In the genomic region with DNA sequence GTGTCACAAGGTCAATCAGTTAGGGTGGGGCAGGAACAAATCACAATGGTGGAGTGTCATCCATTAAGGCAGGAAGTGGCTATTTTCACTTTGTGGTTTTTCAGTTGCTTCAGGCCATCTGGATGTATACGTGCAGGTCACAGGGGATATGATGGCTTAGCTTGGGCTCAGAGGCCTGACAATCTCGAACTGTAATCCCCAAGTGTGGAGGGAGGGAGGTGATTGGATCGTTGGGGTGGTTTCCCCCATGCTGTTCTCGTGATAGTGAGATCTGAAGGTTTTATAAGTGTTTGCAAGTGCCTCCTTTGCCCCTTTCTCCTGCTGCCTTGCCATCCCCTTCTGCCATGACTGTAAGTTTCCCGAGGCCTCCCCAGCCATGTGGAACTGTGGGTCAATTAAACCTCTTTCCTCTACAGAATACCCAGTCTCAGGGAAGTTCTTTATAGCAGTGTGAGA, we compare ENCODE assay signal across 9 cellular contexts. TPM values are rescaled to one million over a fixed set of nuclear protein-coding genes. Genes with fewer than 3 reads are reported as not detected.
DNase-seq lines count a peak whose midpoint lies in the region; ATAC-seq and TF ChIP-seq lines count a peak whose summit lies in the region.
"Had no signal": no experiment of that assay in that cellular context is flagged by ENCODE, and none has a peak within 500 bp of the region (broad histone marks: within the 10 kb centered on the region; RNA-seq: fewer than 3 reads in every experiment).

No MANE protein-coding gene starts in this region.

- peaks cover 14% of the 10 kb centered on the region for H3K36me3 Mint-ChIP-seq in activated naive CD8-positive, alpha-beta T cell treated with anti-CD3 and anti-CD28 coated beads, Interleukin-2, amount 10 ng/mL, durations not matched to agents 7 days and 5 days
- H3K36me3 Mint-ChIP-seq in CD8-positive, alpha-beta T cell: peaks cover 14% of the 10 kb centered on the region

- H3K4me3 ChIP-seq in CD8-positive, alpha-beta T cell (ENCODE audit: low read depth, low read length): no peak overlapping the region
- H3K4me3 ChIP-seq: HAP-1 had no signal

- peak; percentile 49 for DNase-seq in ELR (ENCODE audit: low read depth)
- no peak for DNase-seq in activated naive CD8-positive, alpha-beta T cell treated with anti-CD3 and anti-CD28 coated beads, Interleukin-2, amount 10 ng/mL, durations not matched to agents 7 days and 5 days
- DNase-seq in CD8-positive, alpha-beta T cell: no peak
- DNase-seq in stimulated activated CD8-positive, alpha-beta memory T cell treated with anti-CD3 and anti-CD28 coated beads, Interleukin-4, amount 100 ng/mL, for 48 hours: no peak
- no peak for DNase-seq in stimulated activated CD4-positive, alpha-beta T cell treated with anti-CD3 and anti-CD28 coated beads, Interleukin-1b, Interleukin-23, amount 100 ng/mL, for 48 hours
- no peak for DNase-seq in activated T-cell treated with anti-CD3 and anti-CD28 coated beads for 4 hours

- H3K27ac ChIP-seq in CD8-positive, alpha-beta T cell (ENCODE audit: low read depth, low read length): no peak overlapping the region

- no peaks in the 10 kb centered on the region for H3K9me3 ChIP-seq in CD8-positive, alpha-beta T cell (ENCODE audit: low read length)
- H3K9me3 ChIP-seq: HAP-1 had no signal

- ATAC-seq in GM21367 (IDR thresholded peaks at IDR 0.05; ENCODE audit: unreplicated experiment) (peak; percentile 50), HG03469 (IDR thresholded peaks at IDR 0.05; ENCODE audit: unreplicated experiment) (peak; percentile 33)
- ATAC-seq in activated naive CD8-positive, alpha-beta T cell treated with anti-CD3 and anti-CD28 coated beads, Interleukin-2, amount 10 ng/mL, durations not matched to agents 7 days and 5 days (ENCODE audit: low read depth): no peak
- no peak for ATAC-seq in CD8-positive, alpha-beta T cell

- CTCF ChIA-PET in CD8-positive, alpha-beta T cell (lab: Charles Lee): no interaction called here

- no peak for TF ChIP-seq CTCF in CD8-positive, alpha-beta T cell (IDR thresholded peaks at IDR 0.05)

- H3K9me3 Mint-ChIP-seq in activated naive CD8-positive, alpha-beta T cell treated with anti-CD3 and anti-CD28 coated beads, Interleukin-2, amount 10 ng/mL, durations not matched to agents 7 days and 5 days: no peaks in the 10 kb centered on the region
- no peaks in the 10 kb centered on the region for H3K9me3 Mint-ChIP-seq in CD8-positive, alpha-beta T cell

- no peaks in the 10 kb centered on the region for H3K36me3 ChIP-seq in CD8-positive, alpha-beta T cell (ENCODE audit: insufficient read depth, low read length)
- H3K36me3 ChIP-seq: HAP-1 had no signal

- H3K27me3 ChIP-seq in CD8-positive, alpha-beta T cell (ENCODE audit: insufficient read depth, low read length): no peaks in the 10 kb centered on the region

- peak overlapping the region; percentile 78 for H3K27ac Mint-ChIP-seq in activated naive CD8-positive, alpha-beta T cell treated with anti-CD3 and anti-CD28 coated beads, Interleukin-2, amount 10 ng/mL, durations not matched to agents 7 days and 5 days
- H3K27ac Mint-ChIP-seq in CD8-positive, alpha-beta T cell: no peak overlapping the region

- peak overlapping the region; percentile 25 for H3K4me3 Mint-ChIP-seq in activated naive CD8-positive, alpha-beta T cell treated with anti-CD3 and anti-CD28 coated beads, Interleukin-2, amount 10 ng/mL, durations not matched to agents 7 days and 5 days
- H3K4me3 Mint-ChIP-seq in CD8-positive, alpha-beta T cell: no peak overlapping the region

- POLR2A ChIA-PET in activated naive CD8-positive, alpha-beta T cell treated with anti-CD3 and anti-CD28 coated beads, Interleukin-2, amount 10 ng/mL, durations not matched to agents 7 days and 5 days (lab: Charles Lee): no interaction called here
- POLR2A ChIA-PET in CD8-positive, alpha-beta T cell (lab: Charles Lee): no interaction called here

- no peaks in the 10 kb centered on the region for H3K4me1 ChIP-seq in CD8-positive, alpha-beta T cell (ENCODE audit: insufficient read depth, low read length)

- intact Hi-C loops in CD8-positive, alpha-beta T cell (cut with DNase I, micrococcal nuclease): no loop called here

- peaks cover 19% of the 10 kb centered on the region for H3K4me1 Mint-ChIP-seq in activated naive CD8-positive, alpha-beta T cell treated with anti-CD3 and anti-CD28 coated beads, Interleukin-2, amount 10 ng/mL, durations not matched to agents 7 days and 5 days
- peaks cover 28% of the 10 kb centered on the region for H3K4me1 Mint-ChIP-seq in CD8-positive, alpha-beta T cell (ENCODE audit: low read depth)

- no peaks in the 10 kb centered on the region for H3K27me3 Mint-ChIP-seq in activated naive CD8-positive, alpha-beta T cell treated with anti-CD3 and anti-CD28 coated beads, Interleukin-2, amount 10 ng/mL, durations not matched to agents 7 days and 5 days
- no peaks in the 10 kb centered on the region for H3K27me3 Mint-ChIP-seq in CD8-positive, alpha-beta T cell (ENCODE audit: low read depth)

RNA-seq across cellular contexts. Expression of gene STS, which starts 36.7 kb away (rescaled TPM):
- 1 to 10 TPM; 1.1 to 1.4 TPM for total RNA-seq in activated naive CD8-positive, alpha-beta T cell treated with anti-CD3 and anti-CD28 coated beads, Interleukin-2, amount 10 ng/mL, durations not matched to agents 7 days and 5 days
- total RNA-seq in CD8-positive, alpha-beta T cell: under 1 TPM; 0.57 to 0.78 TPM

RNA-seq across cellular contexts. Expression of gene PUDP, which starts 37.1 kb away (rescaled TPM):
- 10 to 100 TPM; 13.3 to 14.6 TPM for total RNA-seq in activated naive CD8-positive, alpha-beta T cell treated with anti-CD3 and anti-CD28 coated beads, Interleukin-2, amount 10 ng/mL, durations not matched to agents 7 days and 5 days
- 1 to 10 TPM; 1.8 to 2.4 TPM for total RNA-seq in CD8-positive, alpha-beta T cell

Comparison
In these comparisons a context has a peak if more than half of its experiments do, and no peak if none do; other contexts are left out.
1. ATAC-seq: peak in GM21367 (single experiment) and HG03469 (single experiment); none in activated naive CD8-positive, alpha-beta T cell treated with anti-CD3 and anti-CD28 coated beads, Interleukin-2, amount 10 ng/mL, durations not matched to agents 7 days and 5 days (single experiment) and CD8-positive, alpha-beta T cell (single experiment).
2. RNA of gene PUDP, which starts 37.1 kb away (total RNA-seq): 13.3 to 14.6 TPM in activated naive CD8-positive, alpha-beta T cell treated with anti-CD3 and anti-CD28 coated beads, Interleukin-2, amount 10 ng/mL, durations not matched to agents 7 days and 5 days; 1.8 to 2.4 TPM in CD8-positive, alpha-beta T cell; every median in the first group is over 4 times any median in the second.